3 cellular contexts compared by ENCODE assay signal in the genomic region with DNA sequence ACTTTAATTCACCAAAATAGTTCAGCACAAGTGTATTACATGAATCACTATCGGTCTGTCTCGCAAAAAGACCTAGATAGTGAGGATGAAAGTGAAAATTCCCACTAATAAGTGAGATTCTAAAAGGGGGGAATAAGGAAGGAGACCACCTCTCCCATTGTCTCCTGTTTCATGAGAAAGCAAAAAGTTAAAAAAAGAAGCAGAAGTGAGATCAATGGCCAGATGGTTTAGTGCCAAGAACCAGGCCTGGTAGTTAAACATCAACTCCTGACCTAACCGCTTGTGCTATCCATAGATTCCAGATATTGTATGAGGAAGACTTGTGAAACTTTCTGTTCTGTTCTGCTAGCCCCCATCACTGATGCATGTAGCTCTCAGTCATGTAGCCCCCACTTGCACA.
TF ChIP-seq lines count a peak whose summit lies in the region.

No MANE protein-coding gene starts in this region.

TF ChIP-seq in liver, 16 proteins besides CTCF, POLR2A, EP300 and RAD21:
- peak in 1 of 2 donors; percentile 26 for TF ChIP-seq EGR1 (IDR thresholded peaks at IDR 0.05; ENCODE audit: low read depth in 2 of 2)
- TF ChIP-seq YY1 (IDR thresholded peaks at IDR 0.05): peak; percentile 58
- peak; percentile 16 to 44 for TF ChIP-seq RXRA (IDR thresholded peaks at IDR 0.05)
- TF ChIP-seq, protein P1, sequence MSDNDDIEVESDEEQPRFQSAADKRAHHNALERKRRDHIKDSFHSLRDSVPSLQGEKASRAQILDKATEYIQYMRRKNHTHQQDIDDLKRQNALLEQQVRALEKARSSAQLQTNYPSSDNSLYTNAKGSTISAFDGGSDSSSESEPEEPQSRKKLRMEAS (IDR thresholded peaks at IDR 0.05): no peak
- TF ChIP-seq JUND (IDR thresholded peaks at IDR 0.05): peak in 1 of 2 donors; percentile 21
- TF ChIP-seq HNF4A (conservative IDR thresholded peaks at IDR 0.05): peak; percentile 28 to 46
- no peak for TF ChIP-seq GABPA (IDR thresholded peaks at IDR 0.05 in 1 of 2, conservative IDR thresholded peaks at IDR 0.05 in 1 of 2)
- TF ChIP-seq FOXA2 (IDR thresholded peaks at IDR 0.05): peak; percentile 18

TF ChIP-seq in HepG2, 621 proteins besides CTCF, POLR2A, EP300 and RAD21:
- TF ChIP-seq, protein P2, sequence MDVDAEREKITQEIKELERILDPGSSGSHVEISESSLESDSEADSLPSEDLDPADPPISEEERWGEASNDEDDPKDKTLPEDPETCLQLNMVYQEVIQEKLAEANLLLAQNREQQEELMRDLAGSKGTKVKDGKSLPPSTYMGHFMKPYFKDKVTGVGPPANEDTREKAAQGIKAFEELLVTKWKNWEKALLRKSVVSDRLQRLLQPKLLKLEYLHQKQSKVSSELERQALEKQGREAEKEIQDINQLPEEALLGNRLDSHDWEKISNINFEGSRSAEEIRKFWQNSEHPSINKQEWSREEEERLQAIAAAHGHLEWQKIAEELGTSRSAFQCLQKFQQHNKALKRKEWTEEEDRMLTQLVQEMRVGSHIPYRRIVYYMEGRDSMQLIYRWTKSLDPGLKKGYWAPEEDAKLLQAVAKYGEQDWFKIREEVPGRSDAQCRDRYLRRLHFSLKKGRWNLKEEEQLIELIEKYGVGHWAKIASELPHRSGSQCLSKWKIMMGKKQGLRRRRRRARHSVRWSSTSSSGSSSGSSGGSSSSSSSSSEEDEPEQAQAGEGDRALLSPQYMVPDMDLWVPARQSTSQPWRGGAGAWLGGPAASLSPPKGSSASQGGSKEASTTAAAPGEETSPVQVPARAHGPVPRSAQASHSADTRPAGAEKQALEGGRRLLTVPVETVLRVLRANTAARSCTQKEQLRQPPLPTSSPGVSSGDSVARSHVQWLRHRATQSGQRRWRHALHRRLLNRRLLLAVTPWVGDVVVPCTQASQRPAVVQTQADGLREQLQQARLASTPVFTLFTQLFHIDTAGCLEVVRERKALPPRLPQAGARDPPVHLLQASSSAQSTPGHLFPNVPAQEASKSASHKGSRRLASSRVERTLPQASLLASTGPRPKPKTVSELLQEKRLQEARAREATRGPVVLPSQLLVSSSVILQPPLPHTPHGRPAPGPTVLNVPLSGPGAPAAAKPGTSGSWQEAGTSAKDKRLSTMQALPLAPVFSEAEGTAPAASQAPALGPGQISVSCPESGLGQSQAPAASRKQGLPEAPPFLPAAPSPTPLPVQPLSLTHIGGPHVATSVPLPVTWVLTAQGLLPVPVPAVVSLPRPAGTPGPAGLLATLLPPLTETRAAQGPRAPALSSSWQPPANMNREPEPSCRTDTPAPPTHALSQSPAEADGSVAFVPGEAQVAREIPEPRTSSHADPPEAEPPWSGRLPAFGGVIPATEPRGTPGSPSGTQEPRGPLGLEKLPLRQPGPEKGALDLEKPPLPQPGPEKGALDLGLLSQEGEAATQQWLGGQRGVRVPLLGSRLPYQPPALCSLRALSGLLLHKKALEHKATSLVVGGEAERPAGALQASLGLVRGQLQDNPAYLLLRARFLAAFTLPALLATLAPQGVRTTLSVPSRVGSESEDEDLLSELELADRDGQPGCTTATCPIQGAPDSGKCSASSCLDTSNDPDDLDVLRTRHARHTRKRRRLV (CRISPR knock-in tag; IDR thresholded peaks at IDR 0.05): no peak
- TF ChIP-seq NFYC (CRISPR knock-in tag; IDR thresholded peaks at IDR 0.05) (no peak), ZNF432 (CRISPR knock-in tag; IDR thresholded peaks at IDR 0.05; ENCODE audit: borderline replicate concordance) (no peak), ZBTB1 (CRISPR knock-in tag; IDR thresholded peaks at IDR 0.05; ENCODE audit: borderline replicate concordance) (no peak)

TF ChIP-seq in GM12878, 131 proteins besides CTCF, POLR2A, EP300 and RAD21:
- no peak for TF ChIP-seq RELA (IDR thresholded peaks at IDR 0.05; ENCODE audit: borderline replicate concordance, partially characterized antibody)
- 0 out of 2 replicates have a peak, but pooled peaks have one; percentile 35 for TF ChIP-seq CBX5 (IDR thresholded peaks at IDR 0.05; ENCODE audit: low read depth)
